Comparison of ENCODE assay signal across 26 cellular contexts in the genomic region with DNA sequence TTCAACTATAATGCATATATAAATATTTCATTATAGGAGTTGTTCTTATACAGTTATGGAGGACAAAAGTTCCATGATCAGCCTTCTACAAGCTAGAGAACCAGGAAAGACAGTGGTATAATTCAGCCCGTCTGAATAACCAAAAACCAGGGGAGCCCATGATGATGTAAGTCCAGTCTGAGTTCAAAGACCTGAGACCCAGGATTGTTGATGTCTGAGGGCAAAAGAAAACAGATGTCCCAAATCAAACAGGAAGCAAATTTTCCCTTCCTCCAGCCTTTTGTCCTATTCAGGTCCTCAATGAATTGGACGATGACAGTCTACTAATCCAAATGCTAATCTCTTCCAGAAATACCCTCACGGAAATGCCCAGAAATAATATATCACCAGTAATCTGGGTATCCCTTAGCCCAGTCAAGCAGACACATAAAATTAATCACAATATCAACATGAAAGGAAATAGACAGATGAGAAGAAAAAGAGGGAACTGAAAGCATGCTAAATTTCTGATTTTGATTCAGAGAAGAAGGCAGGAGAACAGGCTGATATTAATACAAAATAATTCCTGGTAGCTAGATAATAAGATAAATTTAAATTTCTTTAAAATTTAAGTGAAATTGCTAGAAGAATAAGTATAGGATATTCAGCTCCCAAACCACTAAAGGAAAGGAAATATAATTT.
DNase-seq lines count a peak whose midpoint lies in the region; ATAC-seq, FAIRE-seq and TF ChIP-seq lines count a peak whose summit lies in the region.
"Had no signal": no experiment of that assay in that cellular context is flagged by ENCODE, and none has a peak within 500 bp of the region (broad histone marks: within the 10 kb centered on the region; RNA-seq: fewer than 3 reads in every experiment).

No MANE protein-coding gene starts in this region.

- in situ Hi-C loops in HepG2 (cut with HindIII; ENCODE audit: extremely low pct_ligation_motif_present, low pct_unique_long_range_greater_than_20kb), result no loop called here

- ATAC-seq in HepG2, result no peak
- ATAC-seq: Panc1 had no signal

- FAIRE-seq in HepG2 (lab: Jason Lieb, UNC), result no peak
- FAIRE-seq: GM19239, HTR-8/SVneo had no signal

- no peak for TF ChIP-seq POLR2A in HepG2 (IDR thresholded peaks at IDR 0.05; ENCODE audit: insufficient read depth in 1 of 2, low read depth in 2 of 2, low read length in 2 of 2)

- H3K4me1 ChIP-seq in liver (ENCODE audit: control insufficient read depth in 4 of 4, insufficient read depth in 4 of 4, low read length in 3 of 4), result no peaks in the 10 kb centered on the region
- H3K4me1 ChIP-seq in HepG2 (ENCODE audit: insufficient read depth, low read length), result no peaks in the 10 kb centered on the region
- H3K4me1 ChIP-seq in smooth muscle cell (ENCODE audit: low read depth), result peaks cover 15% of the 10 kb centered on the region
- H3K4me1 ChIP-seq: BLaER1 had no signal

- H3K27me3 ChIP-seq in liver (ENCODE audit: control insufficient read depth in 4 of 4, insufficient read depth in 4 of 4, low read length in 3 of 4) (no peaks in the 10 kb centered on the region), HepG2 (ENCODE audit: control insufficient read depth in 1 of 2, insufficient read depth in 2 of 2, low read length in 2 of 2) (no peaks in the 10 kb centered on the region; a peak in 1 of 5 replicates), smooth muscle cell (ENCODE audit: low read depth) (no peaks in the 10 kb centered on the region)
- H3K27me3 ChIP-seq: BLaER1 had no signal

- peaks cover 13% of the 10 kb centered on the region for H3K9me3 Mint-ChIP-seq in chondrocyte (ENCODE audit: low read depth)
- H3K9me3 Mint-ChIP-seq: CD4-positive, CD25-positive, alpha-beta regulatory T cell had no signal

- no peaks in the 10 kb centered on the region for H3K36me3 ChIP-seq in liver (ENCODE audit: control insufficient read depth in 4 of 4, insufficient read depth in 3 of 4, low read depth in 1 of 4, low read length in 3 of 4)
- H3K36me3 ChIP-seq in HepG2 (replicated peaks in 1 of 2; ENCODE audit: control insufficient read depth in 1 of 2, insufficient read depth in 2 of 2, low read length in 2 of 2), result no peaks in the 10 kb centered on the region
- no peaks in the 10 kb centered on the region for H3K36me3 ChIP-seq in smooth muscle cell (ENCODE audit: low read depth)
- H3K36me3 ChIP-seq: BLaER1 had no signal

- TF ChIP-seq EP300 in HepG2 (IDR thresholded peaks at IDR 0.05; ENCODE audit: low read depth in 2 of 2, low read length in 2 of 2) (no peak), HepG2 (CRISPR knock-in tag; IDR thresholded peaks at IDR 0.05; ENCODE audit: borderline replicate concordance) (no peak)

- DNase-seq in HepG2 (ENCODE audit: low spot score), result no peak
- peak; percentile 19 for DNase-seq in RPMI7951 (ENCODE audit: low read depth)
- no peak for DNase-seq in chondrocyte (ENCODE audit: low spot score)
- no peak for DNase-seq in smooth muscle cell (lab: John Stamatoyannopoulos, UW; ENCODE audit: unreplicated experiment)
- no peak for DNase-seq in midbrain (lab: John Stamatoyannopoulos, UW)
- no peak for DNase-seq in glomerular visceral epithelial cell (ENCODE audit: extremely low spot score)
- DNase-seq in T-helper 1 cell, result no peak
- DNase-seq: 8988T; CD4-positive, CD25-positive, alpha-beta regulatory T cell; COR-L47; DMS53; KG1; NCI-H1092; NCI-H1417 treated with DMSO at 0.1 percent for 48 hours; NCI-H1694 treated with DMSO at 0.1 percent for 48 hours; NCI-H2081; NCI-H2227 treated with DMSO at 0.1 percent for 48 hours; NCI-H510A; NCI-H69; SIG-M5 had no signal

- H2AFZ ChIP-seq in HepG2 (ENCODE audit: low read length) (no peak overlapping the region), smooth muscle cell (ENCODE audit: low read depth) (peak overlapping the region; percentile 32)

- H3K27me3 Mint-ChIP-seq in chondrocyte (ENCODE audit: low read depth), result no peaks in the 10 kb centered on the region

- POLR2A ChIA-PET in HepG2 (lab: Yijun Ruan, JAX), result no interaction called here

- TF ChIP-seq CTCF in liver (IDR thresholded peaks at IDR 0.05; ENCODE audit: low read depth, low read length, missing input control) (no peak), HepG2 (CRISPR knock-in tag; IDR thresholded peaks at IDR 0.05) (no peak), chondrocyte (IDR thresholded peaks at IDR 0.05) (no peak), smooth muscle cell (IDR thresholded peaks at IDR 0.05; ENCODE audit: borderline replicate concordance, insufficient read depth, poor library complexity, severe bottlenecking) (no peak)

- 60% methylated on average over 3 of the region's 3 CpGs for WGBS in liver
- 0% methylated on average over 3 of the region's 3 CpGs for WGBS in HepG2 (ENCODE audit: low lambda C conversion rate)
- WGBS in smooth muscle cell (ENCODE audit: low lambda C conversion rate), result 21% methylated on average over 3 of the region's 3 CpGs

- intact Hi-C loops in HepG2 (cut with micrococcal nuclease; ENCODE audit: unreplicated experiment), result no loop called here

- no peak overlapping the region for H3K9ac ChIP-seq in liver (ENCODE audit: low read depth in 1 of 2, low read length in 2 of 2)
- H3K9ac ChIP-seq in HepG2 (ENCODE audit: insufficient read depth, low read depth, low read length), result no peak overlapping the region
- peak overlapping the region; percentile 30 for H3K9ac ChIP-seq in smooth muscle cell (ENCODE audit: low read depth)
- H3K9ac ChIP-seq: BLaER1 had no signal

- CTCF ChIA-PET in HepG2 (lab: Yijun Ruan, JAX; ENCODE audit: low intra/inter-chr PET ratio, low total read pairs), result no interaction called here

- no peak for TF ChIP-seq RAD21 in liver (IDR thresholded peaks at IDR 0.05)
- no peak for TF ChIP-seq RAD21 in HepG2 (CRISPR knock-in tag; IDR thresholded peaks at IDR 0.05)

- H3K4me3 Mint-ChIP-seq in chondrocyte (ENCODE audit: unreplicated experiment), result no peak overlapping the region
- H3K4me3 Mint-ChIP-seq: CD4-positive, CD25-positive, alpha-beta regulatory T cell had no signal

- H3K4me3 ChIP-seq in liver (ENCODE audit: low read depth in 1 of 3, low read length in 3 of 3), result no peak overlapping the region
- no peak overlapping the region for H3K4me3 ChIP-seq in HepG2 (replicated peaks in 1 of 3; ENCODE audit: insufficient read depth in 1 of 3, low read depth in 2 of 3, low read length in 3 of 3)
- H3K4me3 ChIP-seq in smooth muscle cell, result no peak overlapping the region
- H3K4me3 ChIP-seq: BLaER1, SK-N-MC had no signal

- peaks cover 50% of the 10 kb centered on the region for H3K4me1 Mint-ChIP-seq in chondrocyte (ENCODE audit: low read depth)
- H3K4me1 Mint-ChIP-seq: CD4-positive, CD25-positive, alpha-beta regulatory T cell had no signal

- H3K4me2 ChIP-seq in HepG2 (ENCODE audit: low read depth, low read length), result no peak overlapping the region
- H3K4me2 ChIP-seq in smooth muscle cell, result peak overlapping the region; percentile 72
- H3K4me2 ChIP-seq: BLaER1 had no signal

- H3K9me3 ChIP-seq in liver (ENCODE audit: control insufficient read depth in 4 of 4, low read length in 3 of 4) (peaks cover 0 to 2% (median under 1%) of the 10 kb centered on the region in 4 donors), HepG2 (ENCODE audit: low read length) (no peaks in the 10 kb centered on the region), smooth muscle cell (replicated peaks; ENCODE audit: low read depth) (no peaks in the 10 kb centered on the region)
- H3K9me3 ChIP-seq: BLaER1 had no signal

- no TSS peak for BruUV-seq in HepG2 (replicated peaks; lab: Mats Ljungman, UMichigan)

- H3K79me2 ChIP-seq in HepG2 (ENCODE audit: insufficient read depth, low read length) (no peaks in the 10 kb centered on the region), smooth muscle cell (ENCODE audit: low read depth) (no peaks in the 10 kb centered on the region)

- H3K36me3 Mint-ChIP-seq in chondrocyte (ENCODE audit: low read depth), result peaks cover 2% of the 10 kb centered on the region
- H3K36me3 Mint-ChIP-seq: CD4-positive, CD25-positive, alpha-beta regulatory T cell had no signal

- H3F3A ChIP-seq in smooth muscle cell (ENCODE audit: low read depth), result peaks cover 25% of the 10 kb centered on the region

- H3K27ac Mint-ChIP-seq in chondrocyte (ENCODE audit: unreplicated experiment), result peak overlapping the region; percentile 50
- H3K27ac Mint-ChIP-seq: CD4-positive, CD25-positive, alpha-beta regulatory T cell had no signal

- H4K20me1 ChIP-seq in HepG2 (ENCODE audit: insufficient read depth, low read length), result no peaks in the 10 kb centered on the region
- no peaks in the 10 kb centered on the region for H4K20me1 ChIP-seq in smooth muscle cell (ENCODE audit: low read depth)
- H4K20me1 ChIP-seq: BLaER1 had no signal

- H3K27ac ChIP-seq in liver (ENCODE audit: low read depth in 1 of 2, low read length in 2 of 2) (no peak overlapping the region), HepG2 (ENCODE audit: extremely low read length, insufficient read depth, low read length) (no peak overlapping the region), smooth muscle cell (ENCODE audit: low read depth) (peak overlapping the region; percentile 93)
- H3K27ac ChIP-seq: BLaER1, SK-N-MC had no signal

TF ChIP-seq in liver, 16 proteins besides CTCF, POLR2A, EP300 and RAD21 (continues in another document):
- no peak for TF ChIP-seq TAF1 (conservative IDR thresholded peaks at IDR 0.05)
- TF ChIP-seq, protein P1, sequence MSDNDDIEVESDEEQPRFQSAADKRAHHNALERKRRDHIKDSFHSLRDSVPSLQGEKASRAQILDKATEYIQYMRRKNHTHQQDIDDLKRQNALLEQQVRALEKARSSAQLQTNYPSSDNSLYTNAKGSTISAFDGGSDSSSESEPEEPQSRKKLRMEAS (IDR thresholded peaks at IDR 0.05), result no peak
- TF ChIP-seq, protein P2, sequence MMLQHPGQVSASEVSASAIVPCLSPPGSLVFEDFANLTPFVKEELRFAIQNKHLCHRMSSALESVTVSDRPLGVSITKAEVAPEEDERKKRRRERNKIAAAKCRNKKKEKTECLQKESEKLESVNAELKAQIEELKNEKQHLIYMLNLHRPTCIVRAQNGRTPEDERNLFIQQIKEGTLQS (IDR thresholded peaks at IDR 0.05), result peak; percentile 63
- TF ChIP-seq GABPA (IDR thresholded peaks at IDR 0.05 in 1 of 2, conservative IDR thresholded peaks at IDR 0.05 in 1 of 2), result peak in 1 of 2 donors; percentile 11
- TF ChIP-seq RXRA (IDR thresholded peaks at IDR 0.05), result peak; percentile 31 to 63

TF ChIP-seq in HepG2, 621 proteins besides CTCF, POLR2A, EP300 and RAD21 (continues in another document):
- TF ChIP-seq GFI1 (CRISPR knock-in tag; IDR thresholded peaks at IDR 0.05; ENCODE audit: borderline replicate concordance), result no peak
- TF ChIP-seq ZZZ3 (CRISPR knock-in tag; IDR thresholded peaks at IDR 0.05; ENCODE audit: borderline replicate concordance), result no peak
- TF ChIP-seq RXRA (CRISPR knock-in tag; IDR thresholded peaks at IDR 0.05), result no peak
- TF ChIP-seq SMARCC2 (IDR thresholded peaks at IDR 0.05), result no peak
- no peak for TF ChIP-seq ZNF841 (CRISPR knock-in tag; IDR thresholded peaks at IDR 0.05; ENCODE audit: borderline replicate concordance)
